39 cellular contexts compared by ENCODE assay signal in the genomic region with DNA sequence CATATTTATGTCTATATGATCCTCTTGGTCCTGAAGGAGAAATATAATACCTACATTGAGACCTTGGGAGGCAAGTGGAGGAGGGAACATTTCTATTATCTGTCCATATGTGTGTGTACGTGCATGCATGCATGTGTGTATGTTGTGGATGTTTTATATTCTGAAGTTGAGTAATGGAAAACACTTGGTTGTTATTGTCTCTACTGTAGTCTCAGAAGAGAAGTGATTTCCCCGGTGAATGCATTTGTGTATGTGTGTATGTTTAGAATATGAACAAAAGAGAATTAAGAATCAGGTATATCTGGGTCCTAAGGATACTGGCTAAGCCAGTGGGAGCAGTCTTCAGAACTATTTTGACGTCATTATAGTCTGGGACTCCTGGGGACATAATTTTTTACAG. TPM values are rescaled to one million over a fixed set of nuclear protein-coding genes. Genes with fewer than 3 reads are reported as not detected.
"Had no signal": no experiment of that assay in that cellular context is flagged by ENCODE, and none has a peak within 500 bp of the region (broad histone marks: within the 10 kb centered on the region; RNA-seq: fewer than 3 reads in every experiment).

Gene OR52N1 (minus strand): TSS at position 101 of the 400 bp plus-strand sequence. CDS start 2,449 bp downstream, outside the sequence.

- H3K36me3 ChIP-seq: MG63 had no signal

- H3K27ac ChIP-seq: KMS-11 had no signal

- H3K4me3 ChIP-seq: MG63 had no signal

- DNase-seq: Karpas-422, Kasumi-1, MG63, MM.1S, MV-4-11, NCI-H1048, NCI-H1092, NCI-H1092 treated with DMSO at 0.1 percent for 48 hours, NCI-H1105, NCI-H1105 treated with DMSO at 0.1 percent for 48 hours, NCI-H1417, NCI-H1417 treated with DMSO at 0.1 percent for 48 hours, NCI-H1436, NCI-H1436 treated with DMSO at 0.1 percent for 48 hours, NCI-H146, NCI-H1694, NCI-H1694 treated with DMSO at 0.1 percent for 48 hours, NCI-H187, NCI-H187 treated with DMSO at 0.1 percent for 48 hours, NCI-H1930, NCI-H2029, NCI-H2029 treated with DMSO at 0.1 percent for 48 hours, NCI-H2081, NCI-H2081 treated with DMSO at 0.1 percent for 48 hours, NCI-H2107, NCI-H2171, NCI-H2171 treated with DMSO at 0.1 percent for 48 hours, NCI-H2227 treated with DMSO at 0.1 percent for 48 hours, NCI-H226, NCI-H345, NCI-H446, NCI-H446 treated with DMSO at 0.1 percent for 48 hours, NCI-H510A, NCI-H510A treated with DMSO at 0.1 percent for 48 hours had no signal

- H3K27me3 ChIP-seq: MG63 had no signal

- H3K9ac ChIP-seq: KMS-11 had no signal

- H3K4me2 ChIP-seq: KMS-11 had no signal

RNA-seq across cellular contexts. Expression of gene OR52N1, which starts in this region (rescaled TPM):
- total RNA-seq: LHCN-M2, M059J, MCF 10A, NCI-H460 had no signal
